8 cellular contexts compared by ENCODE assay signal in genomic region chr9:94374176-94375056, GRCh38. TPM values are rescaled to one million over a fixed set of nuclear protein-coding genes. Genes with fewer than 3 reads are reported as not detected.
DNase-seq lines count a peak whose midpoint lies in the region; ATAC-seq and TF ChIP-seq lines count a peak whose summit lies in the region.
"Not testable (repeated sequence)": the region's sequence is repeated elsewhere in the genome, so short reads cannot be mapped to it uniquely, and the experiment has no call there.

No MANE protein-coding gene starts in this region.

- peak; percentile 85 for ATAC-seq in GM21717 (IDR thresholded peaks at IDR 0.05; ENCODE audit: unreplicated experiment)

- TF ChIP-seq RAD21 in Ishikawa (IDR thresholded peaks at IDR 0.05; ENCODE audit: low read depth) = not testable (repeated sequence)

- DNase-seq in DMS53 treated with DMSO at 0.1 percent for 48 hours (lab: John Stamatoyannopoulos, UW; ENCODE audit: unreplicated experiment) = peak; percentile 81
- DNase-seq in OCI-M1 (lab: John Stamatoyannopoulos, UW) = peak; percentile 94
- DNase-seq in activated T-cell treated with anti-CD3 and anti-CD28 coated beads for 4 hours = peak; percentile 79
- peak; percentile 30 for DNase-seq in epithelial cell of proximal tubule (ENCODE audit: low read depth)
- DNase-seq in mucosa of gallbladder (ENCODE audit: low spot score) = peak; percentile 91
- peak; percentile 84 for DNase-seq in stimulated activated CD8-positive, alpha-beta memory T cell treated with anti-CD3 and anti-CD28 coated beads, Interleukin-4, amount 100 ng/mL, for 24 hours (ENCODE audit: low read depth)

- peak overlapping the region; percentile 59 for H3K4me3 ChIP-seq in epithelial cell of proximal tubule (ENCODE audit: low read depth, low read length)

- not testable (repeated sequence) for TF ChIP-seq CTCF in epithelial cell of proximal tubule (conservative IDR thresholded peaks at IDR 0.05; ENCODE audit: low read depth, low read length)

- not testable (repeated sequence) for TF ChIP-seq EP300 in Ishikawa (IDR thresholded peaks at IDR 0.05; ENCODE audit: borderline replicate concordance)

TF ChIP-seq in Ishikawa, 13 proteins besides CTCF, POLR2A, EP300 and RAD21:
- peak; percentile 84 for TF ChIP-seq CREB1 (IDR thresholded peaks at IDR 0.05; ENCODE audit: low read depth)
TF ChIP-seq in Ishikawa: peak in this region for 1; not testable (repeated sequence) for 12.

RNA-seq across cellular contexts. Expression of gene NUTM2F, which starts 46.0 kb away (rescaled TPM):
- total RNA-seq in epithelial cell of proximal tubule (not detected in 2 replicates), mucosa of gallbladder (not detected)

Comparison
In these comparisons a context has a peak if more than half of its experiments do, and no peak if none do; other contexts are left out.
1. Peak in every context shown above with its lines: DNase-seq, ATAC-seq and H3K4me3 ChIP-seq.
2. DNase-seq: peak in every context shown above with its lines; median percentile 94 in OCI-M1; 91 in mucosa of gallbladder; 84 in stimulated activated CD8-positive, alpha-beta memory T cell treated with anti-CD3 and anti-CD28 coated beads, Interleukin-4, amount 100 ng/mL, for 24 hours; 81 in DMS53 treated with DMSO at 0.1 percent for 48 hours; 79 in activated T-cell treated with anti-CD3 and anti-CD28 coated beads for 4 hours; 30 in epithelial cell of proximal tubule.